ENCODE assay signal across 9 cellular contexts in genomic region chr1:172380441-172381244, GRCh38. TPM values are rescaled to one million over a fixed set of nuclear protein-coding genes. Genes with fewer than 3 reads are reported as not detected.
DNase-seq lines count a peak whose midpoint lies in the region; ATAC-seq, FAIRE-seq and TF ChIP-seq lines count a peak whose summit lies in the region.
"Had no signal": no experiment of that assay in that cellular context is flagged by ENCODE, and none has a peak within 500 bp of the region (broad histone marks: within the 10 kb centered on the region; RNA-seq: fewer than 3 reads in every experiment).

No MANE protein-coding gene starts in this region.

- H4K20me1 ChIP-seq in neural progenitor cell (ENCODE audit: low read depth): no peaks in the 10 kb centered on the region

- ATAC-seq in CD4-positive, alpha-beta T cell (ENCODE audit: poor library complexity): peak; percentile 96
- ATAC-seq in HG03196 (IDR thresholded peaks at IDR 0.05; ENCODE audit: unreplicated experiment): peak; percentile 78
- ATAC-seq in activated T-cell treated with anti-CD3 and anti-CD28 coated beads, Interleukin-2, amount 50 U/mL, for 72 hours (replicated peaks in 1 of 2): peak; percentile 83 to 95

- peak in 4 of 10 experiments; percentile 9 to 22 (median 13) for DNase-seq in CD4-positive, alpha-beta T cell
- DNase-seq in GM19239 (ENCODE audit: insufficient read length, low spot score): no peak
- DNase-seq in activated T-cell treated with anti-CD3 and anti-CD28 coated beads, Interleukin-2, amount 50 U/mL, for 72 hours: no peak
- no peak for DNase-seq in HT-29 (ENCODE audit: low spot score)
- DNase-seq in neural progenitor cell (ENCODE audit: low spot score): no peak
- DNase-seq in OCI-M1 (lab: John Stamatoyannopoulos, UW): no peak

- peak; percentile 77 for FAIRE-seq in GM19239 (lab: Jason Lieb, UNC)

- H3K9me3 Mint-ChIP-seq in CD4-positive, alpha-beta T cell: no peaks in the 10 kb centered on the region
- no peaks in the 10 kb centered on the region for H3K9me3 Mint-ChIP-seq in activated T-cell treated with anti-CD3 and anti-CD28 coated beads, Interleukin-2, amount 50 U/mL, for 72 hours
- H3K9me3 Mint-ChIP-seq in stimulated activated naive CD8-positive, alpha-beta T cell treated with anti-CD3 and anti-CD28 coated beads, Interleukin-15, Interleukin-2, amounts not matched to agents 100 ng/mL and 50 ng/mL, for 24 hours: no peaks in the 10 kb centered on the region
- H3K9me3 Mint-ChIP-seq in neural progenitor cell: no peaks in the 10 kb centered on the region

- POLR2A ChIA-PET in CD4-positive, alpha-beta T cell (lab: Charles Lee): interaction anchor here (1.0 to 3.6 kb wide), 4 partner anchors 14 to 200 kb away, joined by 6 to 38 read pairs (median 21); no protein-coding TSS in a partner anchor

- H3K36me3 Mint-ChIP-seq in CD4-positive, alpha-beta T cell (ENCODE audit: low read depth): no peaks in the 10 kb centered on the region
- H3K36me3 Mint-ChIP-seq in activated T-cell treated with anti-CD3 and anti-CD28 coated beads, Interleukin-2, amount 50 U/mL, for 72 hours (ENCODE audit: insufficient read depth in 2 of 2): no peaks in the 10 kb centered on the region
- no peaks in the 10 kb centered on the region for H3K36me3 Mint-ChIP-seq in stimulated activated naive CD8-positive, alpha-beta T cell treated with anti-CD3 and anti-CD28 coated beads, Interleukin-15, Interleukin-2, amounts not matched to agents 100 ng/mL and 50 ng/mL, for 24 hours (ENCODE audit: low read depth)
- H3K36me3 Mint-ChIP-seq in neural progenitor cell: no peaks in the 10 kb centered on the region

- intact Hi-C loops in CD4-positive, alpha-beta T cell (cut with DNase I, micrococcal nuclease): loop anchor here in 1 of 2 experiments (1.0 to 5.0 kb wide), 4 partner anchors 14 to 198 kb away; no protein-coding TSS in a partner anchor

- no peaks in the 10 kb centered on the region for H3F3A ChIP-seq in neural progenitor cell (ENCODE audit: low read depth)

- no peak overlapping the region for H3K4me3 ChIP-seq in neural progenitor cell

- H3K27ac ChIP-seq in CD4-positive, alpha-beta T cell (ENCODE audit: low read depth, low read length): peak overlapping the region; percentile 62
- H3K27ac ChIP-seq in neural progenitor cell: no peak overlapping the region

- H2AFZ ChIP-seq in neural progenitor cell (replicated peaks): no peak overlapping the region

- peak overlapping the region; percentile 88 for H3K27ac Mint-ChIP-seq in CD4-positive, alpha-beta T cell
- peak overlapping the region; percentile 1 for H3K27ac Mint-ChIP-seq in activated T-cell treated with anti-CD3 and anti-CD28 coated beads, Interleukin-2, amount 50 U/mL, for 72 hours
- peak overlapping the region; percentile 78 for H3K27ac Mint-ChIP-seq in stimulated activated naive CD8-positive, alpha-beta T cell treated with anti-CD3 and anti-CD28 coated beads, Interleukin-15, Interleukin-2, amounts not matched to agents 100 ng/mL and 50 ng/mL, for 24 hours
- H3K27ac Mint-ChIP-seq in neural progenitor cell: no peak overlapping the region

- peak overlapping the region; percentile 65 for H3K4me3 Mint-ChIP-seq in CD4-positive, alpha-beta T cell
- H3K4me3 Mint-ChIP-seq in activated T-cell treated with anti-CD3 and anti-CD28 coated beads, Interleukin-2, amount 50 U/mL, for 72 hours: peak overlapping the region; percentile 49 to 58
- H3K4me3 Mint-ChIP-seq in stimulated activated naive CD8-positive, alpha-beta T cell treated with anti-CD3 and anti-CD28 coated beads, Interleukin-15, Interleukin-2, amounts not matched to agents 100 ng/mL and 50 ng/mL, for 24 hours: peak overlapping the region; percentile 70
- H3K4me3 Mint-ChIP-seq in neural progenitor cell: no peak overlapping the region

- H3K27me3 ChIP-seq in CD4-positive, alpha-beta T cell (ENCODE audit: control insufficient read depth, insufficient read depth, low read length): no peaks in the 10 kb centered on the region
- no peaks in the 10 kb centered on the region for H3K27me3 ChIP-seq in neural progenitor cell

- H3K79me2 ChIP-seq in neural progenitor cell (ENCODE audit: low read depth): no peaks in the 10 kb centered on the region

- no peaks in the 10 kb centered on the region for H3K27me3 Mint-ChIP-seq in CD4-positive, alpha-beta T cell
- no peaks in the 10 kb centered on the region for H3K27me3 Mint-ChIP-seq in activated T-cell treated with anti-CD3 and anti-CD28 coated beads, Interleukin-2, amount 50 U/mL, for 72 hours (ENCODE audit: low read depth)
- no peaks in the 10 kb centered on the region for H3K27me3 Mint-ChIP-seq in stimulated activated naive CD8-positive, alpha-beta T cell treated with anti-CD3 and anti-CD28 coated beads, Interleukin-15, Interleukin-2, amounts not matched to agents 100 ng/mL and 50 ng/mL, for 24 hours
- peaks cover 2% of the 10 kb centered on the region for H3K27me3 Mint-ChIP-seq in neural progenitor cell (ENCODE audit: insufficient read depth, low read depth)

- TF ChIP-seq CTCF in CD4-positive, alpha-beta T cell (IDR thresholded peaks at IDR 0.05): no peak
- no peak for TF ChIP-seq CTCF in neural progenitor cell (IDR thresholded peaks at IDR 0.05)

- H3K36me3 ChIP-seq in neural progenitor cell: no peaks in the 10 kb centered on the region

- CTCF ChIA-PET in CD4-positive, alpha-beta T cell (lab: Charles Lee): interaction anchor here (1.0 to 1.5 kb wide), 3 partner anchors 14 to 22 kb away, joined by 3 to 10 read pairs (median 4); no protein-coding TSS in a partner anchor

- peaks cover 7% of the 10 kb centered on the region for H3K4me1 ChIP-seq in neural progenitor cell

- H3K9me3 ChIP-seq in CD4-positive, alpha-beta T cell (ENCODE audit: control insufficient read depth, low read length): no peaks in the 10 kb centered on the region
- no peaks in the 10 kb centered on the region for H3K9me3 ChIP-seq in neural progenitor cell (ENCODE audit: low read depth)

- no peak overlapping the region for H3K9ac ChIP-seq in neural progenitor cell

- no peak overlapping the region for H3K4me2 ChIP-seq in neural progenitor cell

- peaks cover 59% of the 10 kb centered on the region for H3K4me1 Mint-ChIP-seq in CD4-positive, alpha-beta T cell (ENCODE audit: low read depth)
- H3K4me1 Mint-ChIP-seq in activated T-cell treated with anti-CD3 and anti-CD28 coated beads, Interleukin-2, amount 50 U/mL, for 72 hours (ENCODE audit: low read depth): peaks cover 24% of the 10 kb centered on the region
- peaks cover 40% of the 10 kb centered on the region for H3K4me1 Mint-ChIP-seq in stimulated activated naive CD8-positive, alpha-beta T cell treated with anti-CD3 and anti-CD28 coated beads, Interleukin-15, Interleukin-2, amounts not matched to agents 100 ng/mL and 50 ng/mL, for 24 hours (ENCODE audit: low read depth)
- peaks cover 31% of the 10 kb centered on the region for H3K4me1 Mint-ChIP-seq in neural progenitor cell

RNA-seq across cellular contexts. Expression of gene C1orf105, which starts 39.8 kb away (rescaled TPM):
- not detected for total RNA-seq in CD4-positive, alpha-beta T cell
- total RNA-seq in activated T-cell treated with anti-CD3 and anti-CD28 coated beads, Interleukin-2, amount 50 U/mL, for 72 hours: not detected
- not detected in 2 replicates for total RNA-seq in HT-29 (2014; rRNA removed; shearing (Covaris generic))
- total RNA-seq in neural progenitor cell (ENCODE audit: low replicate concordance): 0.34 TPM in 1 of 2 replicates, not detected in the other
- total RNA-seq: renal cortical epithelial cell had no signal
